18 cellular contexts compared by ENCODE assay signal in the genomic region with DNA sequence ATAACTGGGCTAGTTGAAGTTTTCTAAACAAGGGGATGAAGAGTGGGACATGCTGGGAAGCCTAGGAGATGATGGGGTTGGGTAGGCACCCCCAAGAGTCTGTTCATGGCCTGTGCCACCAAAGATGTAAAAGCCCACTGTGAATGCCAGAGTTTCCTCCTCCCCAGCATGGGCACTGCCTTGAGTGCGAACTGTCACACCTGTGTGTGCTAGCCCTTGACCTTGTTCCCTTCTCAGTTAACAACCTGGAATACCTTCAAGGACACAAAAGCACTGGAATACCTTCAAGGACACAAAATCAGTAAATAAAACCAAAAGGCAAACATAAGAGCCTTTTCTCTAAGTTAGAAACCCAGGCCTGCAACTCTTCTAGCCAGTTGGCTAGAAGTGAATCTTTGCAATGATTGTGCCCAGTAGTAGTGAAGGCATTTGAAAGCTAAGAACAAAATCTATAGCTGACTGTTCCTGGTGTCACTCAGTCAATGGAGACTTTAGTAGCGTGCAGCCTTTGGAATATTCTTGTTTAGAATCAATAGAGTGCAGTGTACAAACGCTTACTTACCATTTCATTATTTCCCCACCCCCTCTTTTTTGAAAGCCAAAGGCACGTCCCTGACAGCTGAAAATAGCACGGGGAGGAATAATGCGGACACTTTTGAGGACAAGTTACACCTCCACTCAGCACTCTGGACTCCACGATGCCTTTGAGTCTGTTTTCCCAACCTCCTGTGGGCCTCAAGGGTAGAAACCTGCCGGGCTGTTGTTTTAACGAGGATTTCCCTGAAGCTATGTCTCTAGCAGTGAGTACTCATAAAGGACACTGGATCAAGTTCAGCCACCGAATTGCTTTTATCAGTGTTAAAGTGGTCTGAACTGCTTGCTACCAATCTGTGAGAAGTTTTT. TPM values are rescaled to one million over a fixed set of nuclear protein-coding genes. Genes with fewer than 3 reads are reported as not detected.
DNase-seq lines count a peak whose midpoint lies in the region; ATAC-seq and TF ChIP-seq lines count a peak whose summit lies in the region.
"Had no signal": no experiment of that assay in that cellular context is flagged by ENCODE, and none has a peak within 500 bp of the region (broad histone marks: within the 10 kb centered on the region; RNA-seq: fewer than 3 reads in every experiment).

No MANE protein-coding gene starts in this region.

- peak overlapping the region; percentile 12; the same call in 1 of the 2 replicates for H3K27ac ChIP-seq in HUES64 (ENCODE audit: low read depth, low read length)
- H3K27ac ChIP-seq: C4-2B, SK-N-MC had no signal

- H3K4me1 Mint-ChIP-seq in activated T-cell treated with anti-CD3 and anti-CD28 coated beads, Interleukin-2, amount 50 U/mL, for 24 hours (ENCODE audit: low read depth) = peaks cover 26% of the 10 kb centered on the region
- H3K4me1 Mint-ChIP-seq in progenitor cell of endocrine pancreas (ENCODE audit: low read depth) = peaks cover 4% of the 10 kb centered on the region

- peaks cover 53% of the 10 kb centered on the region for H3K36me3 ChIP-seq in HUES64 (ENCODE audit: insufficient read depth, low read length)

- H3K9me3 ChIP-seq in HUES64 (ENCODE audit: insufficient read depth, low read depth, low read length) = no peaks in the 10 kb centered on the region
- H3K9me3 ChIP-seq: MG63 had no signal

- no peak overlapping the region for H3K9ac ChIP-seq in HUES64 (ENCODE audit: low read depth, low read length)

- H3K9me3 Mint-ChIP-seq in activated T-cell treated with anti-CD3 and anti-CD28 coated beads, Interleukin-2, amount 50 U/mL, for 24 hours = no peaks in the 10 kb centered on the region
- no peaks in the 10 kb centered on the region for H3K9me3 Mint-ChIP-seq in progenitor cell of endocrine pancreas (ENCODE audit: low read depth)
- H3K9me3 Mint-ChIP-seq: IgD-negative memory B cell, type B pancreatic cell had no signal

- no peaks in the 10 kb centered on the region for H3K27me3 Mint-ChIP-seq in activated T-cell treated with anti-CD3 and anti-CD28 coated beads, Interleukin-2, amount 50 U/mL, for 24 hours
- no peaks in the 10 kb centered on the region for H3K27me3 Mint-ChIP-seq in progenitor cell of endocrine pancreas
- H3K27me3 Mint-ChIP-seq: IgD-negative memory B cell, type B pancreatic cell had no signal

- 78% methylated on average over 10 of the region's 10 CpGs for WGBS in HUES64

- H3K4me3 ChIP-seq in HUES64 (ENCODE audit: low read length) = no peak overlapping the region
- H3K4me3 ChIP-seq: MG63, SK-N-MC had no signal

- no peak for TF ChIP-seq CTCF in progenitor cell of endocrine pancreas (IDR thresholded peaks at IDR 0.05; ENCODE audit: unreplicated experiment)

- H3K36me3 Mint-ChIP-seq in activated T-cell treated with anti-CD3 and anti-CD28 coated beads, Interleukin-2, amount 50 U/mL, for 24 hours (ENCODE audit: low read depth) = peaks cover 83% of the 10 kb centered on the region
- H3K36me3 Mint-ChIP-seq in progenitor cell of endocrine pancreas (ENCODE audit: insufficient read depth) = peaks cover 31% of the 10 kb centered on the region

- peak overlapping the region; percentile 78 for H3K27ac Mint-ChIP-seq in activated T-cell treated with anti-CD3 and anti-CD28 coated beads, Interleukin-2, amount 50 U/mL, for 24 hours
- H3K27ac Mint-ChIP-seq in progenitor cell of endocrine pancreas = peak overlapping the region; percentile 24
- H3K27ac Mint-ChIP-seq: type B pancreatic cell had no signal

- H3K4me3 Mint-ChIP-seq in activated T-cell treated with anti-CD3 and anti-CD28 coated beads, Interleukin-2, amount 50 U/mL, for 24 hours = no peak overlapping the region
- no peak overlapping the region for H3K4me3 Mint-ChIP-seq in progenitor cell of endocrine pancreas (ENCODE audit: low read depth)
- H3K4me3 Mint-ChIP-seq: IgD-negative memory B cell, type B pancreatic cell had no signal

- H3K27me3 ChIP-seq in HUES64 (ENCODE audit: insufficient read depth, low read length) = no peaks in the 10 kb centered on the region
- H3K27me3 ChIP-seq: MG63 had no signal

- ATAC-seq in left ventricle myocardium superior (peak; percentile 82), GM21447 (IDR thresholded peaks at IDR 0.05; ENCODE audit: unreplicated experiment) (no peak)
- ATAC-seq: esophagus mucosa had no signal

- no peak for DNase-seq in activated T-cell treated with anti-CD3 and anti-CD28 coated beads, Interleukin-2, amount 50 U/mL, for 24 hours
- no peak for DNase-seq in activated T-cell treated with anti-CD3 and anti-CD28 coated beads for 4 hours
- DNase-seq in left ventricle myocardium superior = no peak
- no peak for DNase-seq in progenitor cell of endocrine pancreas (ENCODE audit: low spot score, unreplicated experiment)
- DNase-seq in nucleus accumbens (lab: John Stamatoyannopoulos, UW) = no peak
- DNase-seq in stimulated activated CD4-positive, alpha-beta T cell treated with anti-CD3 and anti-CD28 coated beads, Interleukin-4, amount 100 ng/mL, for 24 hours = no peak
- DNase-seq: activated CD4-positive, alpha-beta T cell treated with anti-CD3 and anti-CD28 coated beads for 1 hour; MG63; NCI-H1436 treated with DMSO at 0.1 percent for 48 hours; stimulated activated naive CD4-positive, alpha-beta T cell treated with Interleukin-2 at 50 U/mL for 16 hours; T1000 had no signal

- intact Hi-C loops in left ventricle myocardium superior (cut with micrococcal nuclease) = no loop called here

- peaks cover 25% of the 10 kb centered on the region for H3K4me1 ChIP-seq in HUES64 (ENCODE audit: insufficient read depth, low read length)

RNA-seq across cellular contexts. Expression of a gene that starts 24.2 kb away (rescaled TPM):
- 112 TPM for polyA plus RNA-seq in HUES64 (2013, experiment 1 of 2)
- polyA plus RNA-seq in HUES64 (2013, experiment 2 of 2) = 117 TPM
- total RNA-seq in left ventricle myocardium superior (70.7 TPM), progenitor cell of endocrine pancreas (76.9 and 77.6 TPM in 2 replicates)
